8 cellular contexts compared by ENCODE assay signal in genomic region chr5:146203011-146203871, GRCh38. TPM values are rescaled to one million over a fixed set of nuclear protein-coding genes. Genes with fewer than 3 reads are reported as not detected.
DNase-seq lines count a peak whose midpoint lies in the region; ATAC-seq and TF ChIP-seq lines count a peak whose summit lies in the region.

TSS of gene RBM27 (plus strand) at chr5:146203605. CDS start at chr5:146203766, 161 bp downstream.

- peak in 1 of 6 experiments; percentile 15 for TF ChIP-seq CTCF in esophagus squamous epithelium (IDR thresholded peaks at IDR 0.05)

- H3K4me3 ChIP-seq in esophagus squamous epithelium (peak within 1 kb of the TSS; percentile 81 to 94 (median 86)), muscle layer of duodenum (ENCODE audit: low read depth in 1 of 2, low read length in 2 of 2) (peak within 1 kb of the TSS; percentile 85 to 93)

- 1% methylated on average over 30 to 35 of the region's 48 CpGs for WGBS in esophagus squamous epithelium, 2 donors

- H3K4me1 ChIP-seq in esophagus squamous epithelium (peaks cover 17 to 55% (median 29%) of the 10 kb centered on the region in 3 donors), muscle layer of duodenum (ENCODE audit: control insufficient read depth in 1 of 2, insufficient read depth in 2 of 2, low read length in 2 of 2) (peaks cover 0 to 26% of the 10 kb centered on the region in 2 donors)

- H3K27me3 ChIP-seq in esophagus squamous epithelium (no peaks in the 10 kb centered on the region), muscle layer of duodenum (ENCODE audit: low read depth, low read length) (no peaks in the 10 kb centered on the region)

- ATAC-seq in GM21723 (IDR thresholded peaks at IDR 0.05; ENCODE audit: unreplicated experiment), result peak; percentile 99

- H3K36me3 Mint-ChIP-seq in activated T-cell treated with anti-CD3 and anti-CD28 coated beads, Interleukin-2, amount 50 U/mL, for 24 hours (ENCODE audit: low read depth), result peaks cover 12% of the 10 kb centered on the region

- intact Hi-C loops in esophagus squamous epithelium (cut with DNase I), result no loop called here

- TF ChIP-seq POLR2A in esophagus squamous epithelium (IDR thresholded peaks at IDR 0.05), result peak in 2 of 4 donors; percentile 48 to 65

- H3K4me3 Mint-ChIP-seq in activated T-cell treated with anti-CD3 and anti-CD28 coated beads, Interleukin-2, amount 50 U/mL, for 24 hours, result no peak within 1 kb of the TSS

- peak within 1 kb of the TSS; percentile 87 to 91 (median 90) for H3K27ac ChIP-seq in esophagus squamous epithelium
- H3K27ac ChIP-seq in muscle layer of duodenum (ENCODE audit: low read length), result peak within 1 kb of the TSS; percentile 92

- H3K36me3 ChIP-seq in esophagus squamous epithelium, result no peaks in the 10 kb centered on the region
- no peaks in the 10 kb centered on the region for H3K36me3 ChIP-seq in muscle layer of duodenum (ENCODE audit: control insufficient read depth in 1 of 2, insufficient read depth in 2 of 2, low read length in 2 of 2)

- peak; percentile 99 for DNase-seq in DMS53 treated with DMSO at 0.1 percent for 48 hours (lab: John Stamatoyannopoulos, UW; ENCODE audit: unreplicated experiment)
- peak; percentile 69 for DNase-seq in KG1 (lab: John Stamatoyannopoulos, UW)
- peak; percentile 100 for DNase-seq in activated T-cell treated with anti-CD3 and anti-CD28 coated beads, Interleukin-2, amount 50 U/mL, for 24 hours
- DNase-seq in esophagus squamous epithelium (lab: John Stamatoyannopoulos, UW), result peak; percentile 81
- peak; percentile 92 to 94 for DNase-seq in stimulated activated CD8-positive, alpha-beta memory T cell treated with anti-CD3 and anti-CD28 coated beads, Interleukin-7, amount 100 ng/mL, for 4 hours (ENCODE audit: low read depth in 2 of 2)

- no peak within 1 kb of the TSS for H3K27ac Mint-ChIP-seq in activated T-cell treated with anti-CD3 and anti-CD28 coated beads, Interleukin-2, amount 50 U/mL, for 24 hours

- H3K4me1 Mint-ChIP-seq in activated T-cell treated with anti-CD3 and anti-CD28 coated beads, Interleukin-2, amount 50 U/mL, for 24 hours (ENCODE audit: low read depth), result peaks cover 18% of the 10 kb centered on the region

- no peaks in the 10 kb centered on the region for H3K9me3 ChIP-seq in esophagus squamous epithelium
- H3K9me3 ChIP-seq in muscle layer of duodenum (ENCODE audit: control insufficient read depth in 1 of 2, low read length in 2 of 2), result no peaks in the 10 kb centered on the region

- H3K9me3 Mint-ChIP-seq in activated T-cell treated with anti-CD3 and anti-CD28 coated beads, Interleukin-2, amount 50 U/mL, for 24 hours, result no peaks in the 10 kb centered on the region

- H3K27me3 Mint-ChIP-seq in activated T-cell treated with anti-CD3 and anti-CD28 coated beads, Interleukin-2, amount 50 U/mL, for 24 hours, result no peaks in the 10 kb centered on the region

TF ChIP-seq in PFSK-1, 5 proteins besides CTCF, POLR2A, EP300 and RAD21:
- peak; percentile 87; the same call in 1 of the 2 replicates for TF ChIP-seq TAF1 (IDR thresholded peaks at IDR 0.05; ENCODE audit: borderline replicate concordance, insufficient read depth, low read length)
- peak; percentile 22 for TF ChIP-seq FOXP2 (optimal IDR thresholded peaks at IDR 0.05; ENCODE audit: borderline replicate concordance, extremely low read depth, extremely low read length, insufficient read depth)
- peak; percentile 79; the same call in 1 of the 2 replicates for TF ChIP-seq SIN3A (IDR thresholded peaks at IDR 0.05; ENCODE audit: borderline replicate concordance, insufficient read depth, low read length)
- TF ChIP-seq POLR2AphosphoS5 (IDR thresholded peaks at IDR 0.05; ENCODE audit: low read depth, low read length), result peak; percentile 91
- TF ChIP-seq REST (IDR thresholded peaks at IDR 0.05; ENCODE audit: insufficient read depth in 1 of 2, low read depth in 2 of 2, low read length in 2 of 2), result no peak; a peak in 1 of 4 replicates

RNA-seq across cellular contexts. Expression of gene RBM27, which starts in this region (rescaled TPM):
- polyA plus RNA-seq in PFSK-1 (2012; ENCODE audit: insufficient read length, low read depth), result 4.2 TPM
- total RNA-seq in esophagus squamous epithelium, result 10 to 100 TPM in 3 of 4 donors, 1 to 10 TPM in 1; 8.5 to 23.1 (median 13.9) TPM

Comparison
In these comparisons a context has a peak if more than half of its experiments do, and no peak if none do; other contexts are left out.
1. Peak in every context shown above with its lines: DNase-seq, ATAC-seq, H3K4me3 ChIP-seq and H3K27ac ChIP-seq.